Comparison of ENCODE assay signal across 9 cellular contexts in the genomic region with DNA sequence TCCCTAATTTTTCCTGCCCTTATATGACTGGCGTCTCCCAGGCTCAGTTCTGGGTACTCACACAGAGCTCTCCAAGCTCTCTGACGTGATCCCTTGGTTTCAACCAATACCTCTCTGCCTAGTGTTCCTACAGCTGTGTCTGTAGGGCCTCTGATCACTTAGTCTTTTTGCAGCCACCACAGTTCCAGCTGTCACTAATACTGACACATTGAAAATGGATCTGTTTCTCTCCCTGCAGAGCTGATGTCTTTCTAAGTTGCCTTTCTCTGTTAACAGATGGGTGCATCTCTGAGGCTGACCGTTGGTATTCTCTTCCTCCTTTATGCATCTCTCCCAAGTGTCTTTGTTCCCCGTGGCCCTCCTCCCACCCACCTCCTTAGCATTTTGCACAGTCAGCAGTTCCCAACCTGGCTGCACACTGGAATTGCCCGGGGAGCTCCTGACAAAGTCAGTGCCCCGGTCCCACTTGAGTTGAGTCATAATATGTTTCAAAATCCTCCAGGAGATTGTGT.
DNase-seq lines count a peak whose midpoint lies in the region; ATAC-seq and TF ChIP-seq lines count a peak whose summit lies in the region.
"Had no signal": no experiment of that assay in that cellular context is flagged by ENCODE, and none has a peak within 500 bp of the region (broad histone marks: within the 10 kb centered on the region; RNA-seq: fewer than 3 reads in every experiment).

No MANE protein-coding gene starts in this region.

- no peaks in the 10 kb centered on the region for H3K9me3 Mint-ChIP-seq in brain

- intact Hi-C loops in mucosa of descending colon (cut with DNase I, micrococcal nuclease) (no loop called here), PC-3 (cut with micrococcal nuclease) (no loop called here)

- H3F3A ChIP-seq in PC-3 (ENCODE audit: low read length, unreplicated experiment): no peaks in the 10 kb centered on the region

- no peaks in the 10 kb centered on the region for H3K27me3 ChIP-seq in PC-3 (ENCODE audit: low read length)

- no peak overlapping the region for H3K27ac ChIP-seq in PC-3 (ENCODE audit: low read length)

- BruUV-seq in PC-3 (replicated peaks; lab: Mats Ljungman, UMichigan): no TSS peak

- ATAC-seq in GM18517 (IDR thresholded peaks at IDR 0.05; ENCODE audit: unreplicated experiment): peak; percentile 48
- ATAC-seq in HG03095 (IDR thresholded peaks at IDR 0.05; ENCODE audit: unreplicated experiment): peak; percentile 42
- peak; percentile 75 for ATAC-seq in mucosa of descending colon
- no peak for ATAC-seq in GM19397 (IDR thresholded peaks at IDR 0.05; ENCODE audit: unreplicated experiment)
- no peak for ATAC-seq in HG02840 (IDR thresholded peaks at IDR 0.05; ENCODE audit: low FRiP score, unreplicated experiment)
- no peak for ATAC-seq in PC-3

- no peak for TF ChIP-seq CTCF in brain (conservative IDR thresholded peaks at IDR 0.05)
- no peak for TF ChIP-seq CTCF in mucosa of descending colon (IDR thresholded peaks at IDR 0.05)
- no peak for TF ChIP-seq CTCF in PC-3 (conservative IDR thresholded peaks at IDR 0.05; ENCODE audit: low read depth, low read length)

- peak overlapping the region; percentile 3 to 44 (median 36) for H3K4me3 Mint-ChIP-seq in brain

- no peaks in the 10 kb centered on the region for H3K9me2 ChIP-seq in PC-3 (replicated peaks; ENCODE audit: low read length)

- H3K4me3 ChIP-seq in mucosa of descending colon (no peak overlapping the region), PC-3 (ENCODE audit: low read length) (no peak overlapping the region)

- no peaks in the 10 kb centered on the region for H4K20me1 ChIP-seq in PC-3 (ENCODE audit: low read length)

- H3K4me1 Mint-ChIP-seq in brain: peaks cover 77% of the 10 kb centered on the region

- POLR2A ChIA-PET in PC-3 (lab: Charles Lee; ENCODE audit: unreplicated experiment): no interaction called here

- no peak overlapping the region for H3K4me2 ChIP-seq in PC-3 (ENCODE audit: low read length)

- no peak overlapping the region for H3K9ac ChIP-seq in PC-3 (ENCODE audit: low read length)

- CTCF ChIA-PET in PC-3 (lab: Charles Lee): no interaction called here

- H3K4me1 ChIP-seq in mucosa of descending colon (ENCODE audit: low read depth) (no peaks in the 10 kb centered on the region), PC-3 (ENCODE audit: insufficient read depth, low read length) (peaks cover 12% of the 10 kb centered on the region)

- no peaks in the 10 kb centered on the region for H3K36me3 ChIP-seq in mucosa of descending colon (ENCODE audit: low read depth)
- no peaks in the 10 kb centered on the region for H3K36me3 ChIP-seq in PC-3 (ENCODE audit: low read depth, low read length)

- no peaks in the 10 kb centered on the region for H3K27me3 Mint-ChIP-seq in brain

- peak overlapping the region; percentile 45 to 91 (median 67) for H3K27ac Mint-ChIP-seq in brain

- peaks cover 13% of the 10 kb centered on the region for H3K36me3 Mint-ChIP-seq in brain

- DNase-seq in mucosa of descending colon (no peak), cortex of kidney (lab: John Stamatoyannopoulos, UW) (no peak), PC-3 (no peak)
- DNase-seq: T-helper 2 cell had no signal

- H2AFZ ChIP-seq in PC-3 (ENCODE audit: low read length): no peak overlapping the region

- no peaks in the 10 kb centered on the region for H3K9me3 ChIP-seq in mucosa of descending colon
- H3K9me3 ChIP-seq in PC-3 (ENCODE audit: low read length): no peaks in the 10 kb centered on the region

- peaks cover 26% of the 10 kb centered on the region for H3K79me2 ChIP-seq in PC-3 (ENCODE audit: low read length)

Comparison
In these comparisons a context has a peak if more than half of its experiments do, and no peak if none do; other contexts are left out.
1. ATAC-seq: peak in GM18517 (single experiment), HG03095 (single experiment) and mucosa of descending colon (single experiment); none in GM19397 (single experiment), HG02840 (single experiment) and PC-3 (single experiment).